In the genomic region with DNA sequence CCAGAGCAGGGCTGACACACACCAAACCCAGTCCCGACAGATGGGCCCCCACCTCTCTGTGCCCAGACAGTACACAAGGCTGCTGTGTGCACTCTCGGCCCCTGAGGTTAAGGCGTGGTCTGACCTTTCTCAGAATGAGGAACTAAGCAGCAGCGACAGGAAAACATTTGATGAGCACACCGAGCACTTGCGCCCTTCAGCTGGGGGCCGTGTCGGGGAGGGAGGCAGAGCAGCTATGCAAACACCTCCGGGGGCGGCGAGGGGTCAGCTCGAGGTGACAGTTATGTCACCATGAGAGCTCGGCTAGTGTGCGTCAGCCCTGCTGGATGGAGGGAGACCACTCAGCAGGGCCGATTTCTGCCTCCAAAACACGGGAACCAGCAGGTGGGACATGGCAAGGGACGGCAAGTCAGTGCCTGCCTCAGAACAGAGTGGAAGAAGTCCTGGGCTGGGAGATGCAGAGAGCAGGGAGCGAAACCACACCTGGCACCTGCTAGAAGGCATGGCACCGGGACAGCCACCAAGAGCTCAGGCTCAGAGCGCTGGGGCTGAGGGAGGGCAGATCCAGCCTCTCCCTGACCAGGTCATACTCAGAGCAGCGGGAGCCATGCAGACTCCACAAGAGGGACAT, we compare ENCODE assay signal across 8 cellular contexts.
DNase-seq lines count a peak whose midpoint lies in the region; ATAC-seq and TF ChIP-seq lines count a peak whose summit lies in the region.

No MANE protein-coding gene starts in this region.

- no peaks in the 10 kb centered on the region for H3K36me3 Mint-ChIP-seq in T-helper 2 cell treated with Interferon-gamma antibody and Interleukin-4, amounts not matched to agents 5 μg/mL and 100 μg/mL, for 36 hours (ENCODE audit: low read depth)

- no peak for TF ChIP-seq CTCF in GM06990 (IDR thresholded peaks at IDR 0.05; ENCODE audit: insufficient read depth, low read length, poor library complexity, severe bottlenecking)

- H3K4me3 Mint-ChIP-seq in T-helper 2 cell treated with Interferon-gamma antibody and Interleukin-4, amounts not matched to agents 5 μg/mL and 100 μg/mL, for 36 hours = peak overlapping the region; percentile 64

- H3K4me3 ChIP-seq in GM06990 (replicated peaks; ENCODE audit: low read depth, low read length) = peak overlapping the region; percentile 4; the same call in 1 of the 2 replicates

- DNase-seq in GM06990 (ENCODE audit: extremely low read depth, insufficient read length) (peak; percentile 86), left kidney (ENCODE audit: low read depth, low spot score) (peak; percentile 71), globus pallidus (ENCODE audit: low spot score) (no peak), DMS79 treated with DMSO at 0.1 percent for 48 hours (lab: John Stamatoyannopoulos, UW) (no peak), T-helper 9 cell (no peak)
- DNase-seq in T-helper 2 cell treated with Interferon-gamma antibody and Interleukin-4, amounts not matched to agents 5 μg/mL and 100 μg/mL, for 36 hours (ENCODE audit: low spot score) = peak; percentile 16

- H3K27ac Mint-ChIP-seq in T-helper 2 cell treated with Interferon-gamma antibody and Interleukin-4, amounts not matched to agents 5 μg/mL and 100 μg/mL, for 36 hours = peak overlapping the region; percentile 78

- H3K27me3 Mint-ChIP-seq in T-helper 2 cell treated with Interferon-gamma antibody and Interleukin-4, amounts not matched to agents 5 μg/mL and 100 μg/mL, for 36 hours (ENCODE audit: low read depth) = peaks cover 3% of the 10 kb centered on the region

- no peaks in the 10 kb centered on the region; the same call in none of the 2 replicates for H3K27me3 ChIP-seq in GM06990 (replicated peaks; ENCODE audit: control insufficient read depth, insufficient read depth, low read length)

- H3K4me1 Mint-ChIP-seq in T-helper 2 cell treated with Interferon-gamma antibody and Interleukin-4, amounts not matched to agents 5 μg/mL and 100 μg/mL, for 36 hours (ENCODE audit: low read depth) = peaks cover 11% of the 10 kb centered on the region

- H3K9me3 Mint-ChIP-seq in T-helper 2 cell treated with Interferon-gamma antibody and Interleukin-4, amounts not matched to agents 5 μg/mL and 100 μg/mL, for 36 hours = no peaks in the 10 kb centered on the region

- peak; percentile 100 for ATAC-seq in GM19438 (IDR thresholded peaks at IDR 0.05; ENCODE audit: low read depth, unreplicated experiment)
- ATAC-seq in HG03378 (IDR thresholded peaks at IDR 0.05; ENCODE audit: unreplicated experiment) = peak; percentile 97

- no peaks in the 10 kb centered on the region for H3K36me3 ChIP-seq in GM06990 (ENCODE audit: control insufficient read depth, insufficient read depth, low read length)

Comparison
In these comparisons a context has a peak if more than half of its experiments do, and no peak if none do; other contexts are left out.
1. DNase-seq: peak in GM06990 (single experiment), T-helper 2 cell treated with Interferon-gamma antibody and Interleukin-4, amounts not matched to agents 5 μg/mL and 100 μg/mL, for 36 hours (single experiment) and left kidney (single experiment); none in globus pallidus (single experiment), DMS79 treated with DMSO at 0.1 percent for 48 hours (single experiment) and T-helper 9 cell (single experiment).